ENCODE assay signal across 8 cellular contexts in genomic region chr11:76371170-76371569, GRCh38. TPM values are rescaled to one million over a fixed set of nuclear protein-coding genes. Genes with fewer than 3 reads are reported as not detected.
A peak's percentile ranks its signal among the peaks of the same experiment; 100 is the strongest.
DNase-seq lines count a peak whose midpoint lies in the region; FAIRE-seq and TF ChIP-seq lines count a peak whose summit lies in the region.

No MANE protein-coding gene starts in this region.

- H3K9me3 ChIP-seq in esophagus squamous epithelium (no peaks in the 10 kb centered on the region), small intestine (ENCODE audit: control insufficient read depth, low read depth) (no peaks in the 10 kb centered on the region)

- no peak for TF ChIP-seq CTCF in brain (conservative IDR thresholded peaks at IDR 0.05)
- no peak for TF ChIP-seq CTCF in esophagus squamous epithelium (IDR thresholded peaks at IDR 0.05)

- H3K36me3 ChIP-seq in esophagus squamous epithelium (no peaks in the 10 kb centered on the region), small intestine (ENCODE audit: control insufficient read depth in 2 of 2, insufficient read depth in 2 of 2, low read length in 2 of 2) (no peaks in the 10 kb centered on the region)

- no peaks in the 10 kb centered on the region for H3K27me3 Mint-ChIP-seq in brain

- H3K9me3 Mint-ChIP-seq in brain: no peaks in the 10 kb centered on the region

- peaks cover 57% of the 10 kb centered on the region for H3K4me1 Mint-ChIP-seq in brain

- 13 to 19% methylated on average over 3 of the region's 3 CpGs for WGBS in esophagus squamous epithelium, 2 donors
- WGBS in small intestine, 3 donors: 25 to 39% (median 26%) methylated on average over 3 of the region's 3 CpGs

- FAIRE-seq in small intestine (lab: Jason Lieb, UNC): no peak

- H3K4me1 ChIP-seq in esophagus squamous epithelium: peaks cover 0 to 33% (median 12%) of the 10 kb centered on the region in 3 donors
- H3K4me1 ChIP-seq in small intestine (ENCODE audit: control insufficient read depth in 2 of 2, insufficient read depth in 1 of 2, low read depth in 1 of 2, low read length in 1 of 2): peaks cover 0 to 3% of the 10 kb centered on the region in 2 donors

- intact Hi-C loops in esophagus squamous epithelium (cut with DNase I): no loop called here

- H3K27ac Mint-ChIP-seq in brain: peak overlapping the region in 4 of 5 experiments; percentile 9 to 73 (median 32)

- H3K4me3 Mint-ChIP-seq in brain: no peak overlapping the region

- H3K27ac ChIP-seq in esophagus squamous epithelium: no peak overlapping the region
- H3K27ac ChIP-seq in small intestine (ENCODE audit: low read depth in 1 of 2, low read length in 1 of 2): no peak overlapping the region

- peak; percentile 13 to 33 for DNase-seq in activated CD4-positive, alpha-beta T cell treated with anti-CD3 and anti-CD28 coated beads for 24 hours (ENCODE audit: low read depth in 2 of 2)
- no peak for DNase-seq in activated CD4-positive, alpha-beta T cell treated with anti-CD3 and anti-CD28 coated beads, Interleukin-2, amount 50 U/mL, for 1 hour
- DNase-seq in LHCN-M2 (ENCODE audit: low read depth): peak; percentile 72
- DNase-seq in stimulated activated CD4-positive, alpha-beta T cell treated with anti-CD3 and anti-CD28 coated beads, Interleukin-12 subunit alpha, Interleukin-12 subunit beta, amount 100 ng/mL, for 4 hours: peak; percentile 20
- no peak for DNase-seq in esophagus squamous epithelium (lab: John Stamatoyannopoulos, UW)
- DNase-seq in germinal center (ENCODE audit: low spot score): no peak
- DNase-seq in small intestine: no peak

- no peak for TF ChIP-seq POLR2A in esophagus squamous epithelium (IDR thresholded peaks at IDR 0.05)

- no peaks in the 10 kb centered on the region for H3K36me3 Mint-ChIP-seq in brain

- H3K4me3 ChIP-seq in esophagus squamous epithelium (no peak overlapping the region), small intestine (ENCODE audit: low read depth in 1 of 2, low read length in 2 of 2) (no peak overlapping the region)

- H3K27me3 ChIP-seq in esophagus squamous epithelium (no peaks in the 10 kb centered on the region), small intestine (ENCODE audit: control insufficient read depth in 2 of 2, insufficient read depth in 2 of 2, low read length in 2 of 2) (no peaks in the 10 kb centered on the region)

RNA-seq across cellular contexts. Expression of gene THAP12, which starts 9.8 kb away (rescaled TPM):
- total RNA-seq in LHCN-M2 (2014; rRNA removed): 41.8 and 42.4 TPM in 2 replicates
- polyA plus RNA-seq in LHCN-M2 (2012): 10.5 TPM
- polyA plus RNA-seq in brain (ENCODE audit: insufficient read depth, low read depth, low replicate concordance): 14.0 TPM
- 10 to 100 TPM in 3 of 4 donors, 1 to 10 TPM in 1; 6.4 to 26.9 (median 17.4) TPM for total RNA-seq in esophagus squamous epithelium
- polyA plus RNA-seq in small intestine: 10 to 100 TPM; 24.3 to 30.4 (median 27.3) TPM

RNA-seq across cellular contexts. Expression of gene GVQW3, which starts 10.0 kb away (rescaled TPM):
- total RNA-seq in LHCN-M2 (2014; rRNA removed) (0.51 and 0.75 TPM in 2 replicates), esophagus squamous epithelium (under 1 TPM in 3 of 4 donors, not detected in 1; 0.15 to 0.95 (median 0.31) TPM)
- polyA plus RNA-seq in LHCN-M2 (2012): 0.58 TPM
- polyA plus RNA-seq in brain (ENCODE audit: insufficient read depth, low read depth, low replicate concordance) (7.5 TPM), small intestine (under 1 TPM in 1 of 3 donors, not detected in 2; 0.82 TPM)

Comparison
In these comparisons a context has a peak if more than half of its experiments do, and no peak if none do; other contexts are left out.
1. DNase-seq: peak in activated CD4-positive, alpha-beta T cell treated with anti-CD3 and anti-CD28 coated beads for 24 hours (2 of 2), LHCN-M2 (single experiment) and stimulated activated CD4-positive, alpha-beta T cell treated with anti-CD3 and anti-CD28 coated beads, Interleukin-12 subunit alpha, Interleukin-12 subunit beta, amount 100 ng/mL, for 4 hours (single experiment); none in activated CD4-positive, alpha-beta T cell treated with anti-CD3 and anti-CD28 coated beads, Interleukin-2, amount 50 U/mL, for 1 hour (single experiment), esophagus squamous epithelium (single experiment), germinal center (single experiment) and small intestine (single experiment).